Comparison of ENCODE assay signal across 7 cellular contexts in the genomic region with DNA sequence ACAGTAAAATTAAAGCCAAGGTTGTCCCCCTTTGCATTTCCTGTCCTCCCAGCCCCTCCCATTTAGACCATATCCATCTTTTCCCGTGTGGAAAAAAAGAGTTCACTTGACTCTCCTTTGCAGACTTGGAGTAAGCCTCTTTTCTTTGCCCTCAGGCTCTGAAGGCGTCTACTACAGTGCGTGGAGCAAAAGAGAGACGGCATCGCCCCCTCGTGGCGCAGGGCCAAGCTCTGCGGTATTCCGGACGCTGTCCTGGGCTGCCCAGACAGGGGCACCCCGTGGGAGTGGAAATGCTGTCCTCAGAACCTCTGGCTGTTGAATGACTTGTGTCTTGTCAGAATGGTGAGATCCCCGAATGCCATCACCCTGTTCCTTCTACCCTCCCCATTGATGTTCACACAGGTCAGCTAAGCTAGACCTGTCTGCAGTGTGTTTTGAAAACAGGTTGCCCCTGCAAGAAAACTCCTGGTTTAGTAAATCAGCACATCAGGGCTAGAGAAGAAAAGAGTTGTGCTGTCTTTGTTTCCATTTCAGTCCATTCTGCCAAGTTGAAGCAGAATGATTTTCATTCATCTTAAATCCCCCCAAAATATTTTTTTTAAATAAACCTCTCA. TPM values are rescaled to one million over a fixed set of nuclear protein-coding genes. Genes with fewer than 3 reads are reported as not detected.
DNase-seq lines count a peak whose midpoint lies in the region; ATAC-seq and TF ChIP-seq lines count a peak whose summit lies in the region.

No MANE protein-coding gene starts in this region.

- no TSS peak for BruUV-seq in OCI-LY7 (replicated peaks; lab: Mats Ljungman, UMichigan)

- H3K79me2 ChIP-seq in OCI-LY7 (ENCODE audit: insufficient read depth, low read depth, low read length) = no peaks in the 10 kb centered on the region
- no peaks in the 10 kb centered on the region for H3K79me2 ChIP-seq in osteoblast (ENCODE audit: insufficient read depth, low read length)

- ATAC-seq in HG03196 (IDR thresholded peaks at IDR 0.05; ENCODE audit: unreplicated experiment) (peak; percentile 71), upper lobe of right lung (peak; percentile 94)

- POLR2A ChIA-PET in GM10248 (lab: Yijun Ruan, JAX) (no interaction called here), OCI-LY7 (lab: Charles Lee) (interaction anchor here (0.7 kb wide), 1 partner anchor 170 kb away, joined by 3 read pairs; no protein-coding TSS in a partner anchor)

- H3K36me3 ChIP-seq in OCI-LY7 (ENCODE audit: insufficient read depth, low read length) (no peaks in the 10 kb centered on the region), osteoblast (ENCODE audit: insufficient read depth, low read length) (no peaks in the 10 kb centered on the region), upper lobe of right lung (no peaks in the 10 kb centered on the region)

- H3K4me1 ChIP-seq in OCI-LY7 (ENCODE audit: insufficient read depth, low read length, poor library complexity, severe bottlenecking) = no peaks in the 10 kb centered on the region
- no peaks in the 10 kb centered on the region for H3K4me1 ChIP-seq in osteoblast (ENCODE audit: insufficient read depth, low read length)
- H3K4me1 ChIP-seq in upper lobe of right lung = no peaks in the 10 kb centered on the region

- intact Hi-C loops in OCI-LY7 (cut with micrococcal nuclease; ENCODE audit: unreplicated experiment) (loop anchor here (1.0 to 5.0 kb wide), 4 partner anchors 166 to 618 kb away; no protein-coding TSS in a partner anchor), upper lobe of right lung (cut with DNase I) (loop anchor here (5.0 to 10.0 kb wide), 2 partner anchors 168 to 245 kb away; no protein-coding TSS in a partner anchor)

- H3K4me3 ChIP-seq in OCI-LY7 (ENCODE audit: low read depth, low read length, poor library complexity, severe bottlenecking) (no peak overlapping the region), fibroblast of the aortic adventitia (ENCODE audit: low read depth, low read length) (no peak overlapping the region), osteoblast (ENCODE audit: insufficient read depth, low read length) (no peak overlapping the region), upper lobe of right lung (no peak overlapping the region)

- H3K9me3 ChIP-seq in OCI-LY7 (ENCODE audit: low read length) (no peaks in the 10 kb centered on the region), osteoblast (ENCODE audit: low read depth, low read length) (no peaks in the 10 kb centered on the region), upper lobe of right lung (no peaks in the 10 kb centered on the region)

- H4K20me1 ChIP-seq in OCI-LY7 (ENCODE audit: insufficient read depth, low read length) (no peaks in the 10 kb centered on the region), osteoblast (ENCODE audit: insufficient read depth, low read length) (no peaks in the 10 kb centered on the region)

- H3K4me2 ChIP-seq in OCI-LY7 (ENCODE audit: low read length) (no peak overlapping the region), osteoblast (ENCODE audit: insufficient read depth, low read length) (no peak overlapping the region)

- peak; percentile 78 for TF ChIP-seq CTCF in GM10248 (IDR thresholded peaks at IDR 0.05; ENCODE audit: control extremely low read depth, extremely low read depth, low read depth, missing control alignments)
- peak; percentile 87 for TF ChIP-seq CTCF in OCI-LY7 (conservative IDR thresholded peaks at IDR 0.05; ENCODE audit: low read length)
- TF ChIP-seq CTCF in fibroblast of the aortic adventitia (IDR thresholded peaks at IDR 0.05; ENCODE audit: insufficient read depth, low read length) = peak; percentile 13
- peak; percentile 45 for TF ChIP-seq CTCF in osteoblast (IDR thresholded peaks at IDR 0.05; ENCODE audit: extremely low read depth, low read depth, low read length)
- TF ChIP-seq CTCF in upper lobe of right lung (IDR thresholded peaks at IDR 0.05) = peak; percentile 77

- H3K27ac ChIP-seq in OCI-LY7 (ENCODE audit: low read depth, low read length, poor library complexity, severe bottlenecking) = no peak overlapping the region
- no peak overlapping the region for H3K27ac ChIP-seq in osteoblast (ENCODE audit: low read depth, low read length)
- no peak overlapping the region for H3K27ac ChIP-seq in upper lobe of right lung

- CTCF ChIA-PET in GM10248 (lab: Yijun Ruan, JAX) = interaction anchor here (1.3 to 6.4 kb wide), 2 partner anchors 13 to 47 kb away, joined by 3 to 76 read pairs; a partner anchor contains a TSS
- CTCF ChIA-PET in OCI-LY7 (lab: Charles Lee; ENCODE audit: unreplicated experiment) = interaction anchor here (0.6 kb wide), 1 partner anchor 169 kb away, joined by 3 read pairs; no protein-coding TSS in a partner anchor

- DNase-seq in GM10248 (ENCODE audit: extremely low spot score) = peak; percentile 54
- DNase-seq in OCI-LY7 (ENCODE audit: low spot score) = peak; percentile 64
- DNase-seq in activated T-cell treated with anti-CD3 and anti-CD28 coated beads for 48 hours (ENCODE audit: low read depth) = peak; percentile 50
- peak; percentile 22 for DNase-seq in fibroblast of the aortic adventitia (ENCODE audit: low read depth)
- DNase-seq in osteoblast (ENCODE audit: insufficient read length, low spot score, missing footprints) = no peak
- DNase-seq in upper lobe of right lung = peak; percentile 89

- no peaks in the 10 kb centered on the region for H3K27me3 ChIP-seq in osteoblast (ENCODE audit: insufficient read depth, low read length)
- no peaks in the 10 kb centered on the region for H3K27me3 ChIP-seq in upper lobe of right lung

- H2AFZ ChIP-seq in OCI-LY7 (ENCODE audit: low read length) = no peak overlapping the region
- H2AFZ ChIP-seq in osteoblast (ENCODE audit: low read length) = no peak overlapping the region

- no peaks in the 10 kb centered on the region for H3K9me2 ChIP-seq in OCI-LY7 (ENCODE audit: insufficient read depth, low read length)

RNA-seq across cellular contexts. Expression of a gene that starts 12.3 kb away (rescaled TPM):
- total RNA-seq in OCI-LY7 (2014; rRNA removed; shearing (Covaris generic)) = not detected in 2 replicates
- total RNA-seq in OCI-LY7 (2022) = not detected in 2 replicates
- not detected in 2 replicates for total RNA-seq in fibroblast of the aortic adventitia (ENCODE audit: low replicate concordance)
- not detected in 2 replicates for total RNA-seq in osteoblast
- total RNA-seq in upper lobe of right lung = not detected

RNA-seq across cellular contexts. Expression of a gene that starts 37.9 kb away (rescaled TPM):
- total RNA-seq in OCI-LY7 (2014; rRNA removed; shearing (Covaris generic)) = 15.8 and 16.6 TPM in 2 replicates
- total RNA-seq in OCI-LY7 (2022) = 26.8 and 33.0 TPM in 2 replicates
- total RNA-seq in fibroblast of the aortic adventitia (ENCODE audit: low replicate concordance) = 10.6 and 14.5 TPM in 2 replicates
- 11.9 and 19.2 TPM in 2 replicates for total RNA-seq in osteoblast
- total RNA-seq in upper lobe of right lung = 10.0 TPM

Comparison
In these comparisons a context has a peak if more than half of its experiments do, and no peak if none do; other contexts are left out.
1. CTCF ChIP-seq: peak in every context shown above with its lines; median percentile 87 in OCI-LY7; 78 in GM10248; 77 in upper lobe of right lung; 45 in osteoblast; 13 in fibroblast of the aortic adventitia.